ENCODE assay signal across 17 cellular contexts in genomic region chr22:19367763-19368367, GRCh38.
"Had no signal": no experiment of that assay in that cellular context is flagged by ENCODE, and none has a peak within 500 bp of the region (broad histone marks: within the 10 kb centered on the region; RNA-seq: fewer than 3 reads in every experiment).

No MANE protein-coding gene starts in this region.

- H3K27ac Mint-ChIP-seq: mesothelial cell of epicardium; natural killer cell treated with Interleukin-12 subunit alpha and Interleukin-12 subunit beta and Interleukin-15 and Interleukin-18, amount 100 ng/mL, for 72 hours; neural progenitor cell; progenitor cell of endocrine pancreas had no signal

- H3K27me3 Mint-ChIP-seq: natural killer cell treated with Interleukin-12 subunit alpha and Interleukin-12 subunit beta and Interleukin-15 and Interleukin-18, amount 100 ng/mL, for 72 hours; progenitor cell of endocrine pancreas had no signal

- H3K27ac ChIP-seq: esophagus squamous epithelium, gastroesophageal sphincter, neural progenitor cell, pancreas, tibial nerve had no signal

- H3K4me3 ChIP-seq: esophagus squamous epithelium, gastroesophageal sphincter, neural progenitor cell, pancreas, tibial nerve had no signal

- H3K9me3 Mint-ChIP-seq: mesothelial cell of epicardium; natural killer cell treated with Interleukin-12 subunit alpha and Interleukin-12 subunit beta and Interleukin-15 and Interleukin-18, amount 100 ng/mL, for 72 hours; neural progenitor cell had no signal

- DNase-seq: dermis blood vessel endothelial cell; esophagus squamous epithelium; foreskin fibroblast; glutamatergic neuron; islet precursor cell; occipital lobe; pancreas; right cardiac atrium; small intestine; stimulated activated CD4-positive, alpha-beta T cell treated with anti-CD3 and anti-CD28 coated beads, Interleukin-12 subunit alpha, Interleukin-12 subunit beta, amount 100 ng/mL, for 4 hours; stimulated activated naive CD8-positive, alpha-beta T cell treated with anti-CD3 and anti-CD28 coated beads, Interleukin-15, Interleukin-2, amounts not matched to agents 100 U/mL and 50 U/mL, for 24 hours had no signal

- ATAC-seq: gastroesophageal sphincter; natural killer cell treated with Interleukin-12 subunit alpha and Interleukin-12 subunit beta and Interleukin-15 and Interleukin-18, amount 100 ng/mL, for 72 hours; pancreas; right cardiac atrium; stimulated activated naive CD8-positive, alpha-beta T cell treated with anti-CD3 and anti-CD28 coated beads, Interleukin-15, Interleukin-2, amounts not matched to agents 100 U/mL and 50 U/mL, for 24 hours had no signal

- H3K4me1 Mint-ChIP-seq: mesothelial cell of epicardium, neural progenitor cell had no signal

- H3K4me3 Mint-ChIP-seq: mesothelial cell of epicardium; natural killer cell treated with Interleukin-12 subunit alpha and Interleukin-12 subunit beta and Interleukin-15 and Interleukin-18, amount 100 ng/mL, for 72 hours; neural progenitor cell had no signal
